ENCODE assay signal across 15 cellular contexts in the genomic region with DNA sequence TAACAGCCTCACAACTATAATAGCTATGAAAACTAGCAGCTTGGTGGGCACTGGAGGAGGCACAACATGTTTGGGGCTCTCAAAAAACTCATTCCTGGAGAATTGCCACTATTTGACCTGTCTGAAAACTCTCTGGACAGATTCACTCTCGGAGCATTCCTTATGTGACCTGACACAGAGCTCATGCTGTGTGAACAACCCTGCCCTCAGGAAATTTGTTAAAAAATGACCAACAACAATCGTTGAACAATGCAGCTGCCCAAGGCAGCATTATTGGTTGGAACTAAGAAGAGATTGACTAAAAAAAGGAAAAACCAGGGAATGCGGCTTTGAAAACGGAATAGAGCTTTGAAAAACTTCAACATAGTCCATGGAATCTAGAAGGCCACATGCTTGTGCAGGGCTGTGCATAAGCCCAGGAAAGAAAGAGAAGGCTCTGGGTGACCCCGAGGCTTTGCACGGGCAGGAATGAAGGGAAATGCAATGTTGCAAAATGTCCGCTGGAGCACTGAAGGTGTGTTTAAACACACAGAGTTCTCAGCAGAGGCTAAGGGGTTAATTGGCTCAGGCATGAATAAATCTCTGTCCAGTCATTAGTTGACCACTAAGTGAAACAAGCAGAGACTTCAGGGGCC. TPM values are rescaled to one million over a fixed set of nuclear protein-coding genes. Genes with fewer than 3 reads are reported as not detected.
A peak's percentile ranks its signal among the peaks of the same experiment; 100 is the strongest.
DNase-seq lines count a peak whose midpoint lies in the region; ATAC-seq and TF ChIP-seq lines count a peak whose summit lies in the region.
"Had no signal": no experiment of that assay in that cellular context is flagged by ENCODE, and none has a peak within 500 bp of the region (broad histone marks: within the 10 kb centered on the region; RNA-seq: fewer than 3 reads in every experiment).

No MANE protein-coding gene starts in this region.

- H2AK5ac ChIP-seq in H9 (ENCODE audit: insufficient read length, low read length), result no peak overlapping the region

- no peak overlapping the region for H3K4me3 ChIP-seq in choroid plexus epithelial cell (ENCODE audit: low read depth, low read length)
- no peak overlapping the region for H3K4me3 ChIP-seq in esophagus muscularis mucosa
- H3K4me3 ChIP-seq: BLaER1 treated with 17β-estradiol and CSF1 and Interleukin-3, amounts not matched to agents 10 nM and 100 nM had no signal

- H3K9ac ChIP-seq in H9 (ENCODE audit: extremely low read depth, insufficient read length, low read length), result no peak overlapping the region
- H3K9ac ChIP-seq: BLaER1 treated with 17β-estradiol and CSF1 and Interleukin-3, amounts not matched to agents 10 nM and 100 nM had no signal

- H3K4ac ChIP-seq in H9 (ENCODE audit: low read depth, low read length), result no peak overlapping the region

- no peak overlapping the region for H3K14ac ChIP-seq in H9 (ENCODE audit: insufficient read depth, low read length)

- H3K27ac ChIP-seq in esophagus muscularis mucosa (replicated peaks in 1 of 4) (no peak overlapping the region), H9 (ENCODE audit: insufficient read length, low read depth, low read length) (no peak overlapping the region)
- H3K27ac ChIP-seq: BLaER1 treated with 17β-estradiol and CSF1 and Interleukin-3, amounts not matched to agents 10 nM and 100 nM had no signal

- H3K9me3 Mint-ChIP-seq in osteocyte (ENCODE audit: unreplicated experiment) (no peaks in the 10 kb centered on the region), H9 (peaks cover 8 to 9% of the 10 kb centered on the region in 2 experiments)
- H3K9me3 Mint-ChIP-seq in activated naive CD4-positive, alpha-beta T cell treated with anti-CD3 and anti-CD28 coated beads, Interleukin-2, amount 50 U/mL, for 72 hours, result no peaks in the 10 kb centered on the region

- H3K23me2 ChIP-seq in H9 (ENCODE audit: insufficient read length, low read depth, low read length, poor library complexity, severe bottlenecking), result no peaks in the 10 kb centered on the region

- H3T11ph ChIP-seq in H9 (ENCODE audit: low read length), result no peak overlapping the region

- H3K27me3 Mint-ChIP-seq in osteocyte (ENCODE audit: unreplicated experiment), result peaks cover 3% of the 10 kb centered on the region
- H3K27me3 Mint-ChIP-seq in H9 (ENCODE audit: low read depth), result peaks cover 2% of the 10 kb centered on the region; the same call in 1 of the 2 replicates

- intact Hi-C loops in esophagus muscularis mucosa (cut with DNase I), result no loop called here

- H3K79me1 ChIP-seq in H9 (ENCODE audit: insufficient read depth, low read depth, low read length, poor library complexity, severe bottlenecking), result no peaks in the 10 kb centered on the region

- H3K27ac Mint-ChIP-seq in osteocyte (ENCODE audit: unreplicated experiment) (peak overlapping the region; percentile 73), H9 (no peak overlapping the region)
- H3K27ac Mint-ChIP-seq in activated naive CD4-positive, alpha-beta T cell treated with anti-CD3 and anti-CD28 coated beads, Interleukin-2, amount 50 U/mL, for 72 hours, result no peak overlapping the region
- H3K27ac Mint-ChIP-seq: CD4-positive, CD25-positive, alpha-beta regulatory T cell had no signal

- H3K4me1 Mint-ChIP-seq in osteocyte (ENCODE audit: unreplicated experiment), result peaks cover 27% of the 10 kb centered on the region
- H3K4me1 Mint-ChIP-seq in H9, result no peaks in the 10 kb centered on the region
- H3K4me1 Mint-ChIP-seq: CD4-positive, CD25-positive, alpha-beta regulatory T cell had no signal

- peak; percentile 12 for DNase-seq in EL
- peak; percentile 66 for DNase-seq in RPMI7951 (ENCODE audit: low read depth)
- DNase-seq in choroid plexus epithelial cell (ENCODE audit: low read depth), result peak; percentile 66
- no peak for DNase-seq in osteocyte (ENCODE audit: extremely low spot score, unreplicated experiment)
- no peak for DNase-seq in esophagus muscularis mucosa (ENCODE audit: extremely low spot score)
- DNase-seq in activated naive CD4-positive, alpha-beta T cell treated with anti-CD3 and anti-CD28 coated beads, Interleukin-2, amount 50 U/mL, for 72 hours (ENCODE audit: low spot score in 2 of 2), result no peak
- no peak for DNase-seq in H9
- no peak for DNase-seq in NOMO-1 treated with dmso at 0.1 percent for 144 hours (lab: John Stamatoyannopoulos, UW; ENCODE audit: unreplicated experiment)
- DNase-seq: ACHN; Calu3; CD4-positive, CD25-positive, alpha-beta regulatory T cell; DMS 273 treated with DMSO at 0.1 percent for 48 hours; GF-D8 had no signal

- H3K4me1 ChIP-seq in esophagus muscularis mucosa, result peaks cover 6 to 21% (median 11%) of the 10 kb centered on the region in 4 donors
- H3K4me1 ChIP-seq in H9 (ENCODE audit: insufficient read depth, low read length), result no peaks in the 10 kb centered on the region

- H3K36me3 Mint-ChIP-seq in osteocyte (ENCODE audit: unreplicated experiment), result no peaks in the 10 kb centered on the region
- peaks cover 0 to 7% of the 10 kb centered on the region in 2 donors for H3K36me3 Mint-ChIP-seq in activated naive CD4-positive, alpha-beta T cell treated with anti-CD3 and anti-CD28 coated beads, Interleukin-2, amount 50 U/mL, for 72 hours
- H3K36me3 Mint-ChIP-seq in H9 (ENCODE audit: insufficient read depth in 1 of 3, low read depth in 3 of 3), result peaks cover 0 to 6% (median 0%) of the 10 kb centered on the region in 3 experiments; a peak in 3 of 7 replicates
- H3K36me3 Mint-ChIP-seq: CD4-positive, CD25-positive, alpha-beta regulatory T cell had no signal

- no peak overlapping the region for H3K4me2 ChIP-seq in H9 (ENCODE audit: insufficient read depth, insufficient read length, low read length)
- H3K4me2 ChIP-seq: BLaER1 treated with 17β-estradiol and CSF1 and Interleukin-3, amounts not matched to agents 10 nM and 100 nM had no signal

- H2BK15ac ChIP-seq in H9 (ENCODE audit: low read depth, low read length), result no peak overlapping the region

- H2BK5ac ChIP-seq in H9 (ENCODE audit: insufficient read length, low read length), result no peak overlapping the region

- no peak overlapping the region for H2BK20ac ChIP-seq in H9 (ENCODE audit: low read depth, low read length, poor library complexity, severe bottlenecking)

- H3K23ac ChIP-seq in H9 (ENCODE audit: insufficient read length, low read depth, low read length), result no peak overlapping the region

- no peaks in the 10 kb centered on the region for H3K79me2 ChIP-seq in H9 (ENCODE audit: insufficient read depth, low read length)

- no peak for TF ChIP-seq POLR2A in esophagus muscularis mucosa (IDR thresholded peaks at IDR 0.05; ENCODE audit: low read depth)

- no peak overlapping the region for H3K56ac ChIP-seq in H9 (ENCODE audit: insufficient read length, low read depth, low read length)

- H3K18ac ChIP-seq in H9 (ENCODE audit: insufficient read length, low read depth, low read length), result no peak overlapping the region

- H2BK12ac ChIP-seq in H9 (ENCODE audit: insufficient read length, low read depth, low read length), result no peak overlapping the region

- H3K36me3 ChIP-seq in esophagus muscularis mucosa, result no peaks in the 10 kb centered on the region
- H3K36me3 ChIP-seq: BLaER1 treated with 17β-estradiol and CSF1 and Interleukin-3, amounts not matched to agents 10 nM and 100 nM had no signal

- H4K8ac ChIP-seq in H9 (replicated peaks; ENCODE audit: insufficient read length, low read depth, low read length), result no peak overlapping the region

- H4K91ac ChIP-seq in H9 (ENCODE audit: insufficient read length, low read depth, low read length), result no peak overlapping the region

- H3K9me3 ChIP-seq in esophagus muscularis mucosa, result peaks cover 0 to 5% (median 0%) of the 10 kb centered on the region in 4 donors
- H3K9me3 ChIP-seq in H9 (ENCODE audit: control insufficient read depth, low read depth, low read length), result no peaks in the 10 kb centered on the region

- TF ChIP-seq CTCF in choroid plexus epithelial cell (conservative IDR thresholded peaks at IDR 0.05; ENCODE audit: low read depth, low read length) (no peak), osteocyte (IDR thresholded peaks at IDR 0.05) (no peak), esophagus muscularis mucosa (IDR thresholded peaks at IDR 0.05) (no peak), H9 (conservative IDR thresholded peaks at IDR 0.05) (no peak)

- 88% methylated on average over 7 of the region's 7 CpGs for WGBS in esophagus muscularis mucosa
- WGBS in H9 (ENCODE audit: extremely low coverage, insufficient read length, low lambda C conversion rate), result no CpG with 5 or more reads among the region's 7 CpGs

- no peak for ATAC-seq in activated naive CD4-positive, alpha-beta T cell treated with anti-CD3 and anti-CD28 coated beads, Interleukin-2, amount 50 U/mL, for 72 hours
- ATAC-seq: HCT116 had no signal

- H2AFZ ChIP-seq in H9 (ENCODE audit: low read length), result no peak overlapping the region

- H3K27me3 ChIP-seq in esophagus muscularis mucosa (no peaks in the 10 kb centered on the region), H9 (ENCODE audit: insufficient read depth, low read length) (no peaks in the 10 kb centered on the region)
- H3K27me3 ChIP-seq: BLaER1 treated with 17β-estradiol and CSF1 and Interleukin-3, amounts not matched to agents 10 nM and 100 nM had no signal

- no peak for TF ChIP-seq EP300 in esophagus muscularis mucosa (IDR thresholded peaks at IDR 0.05)

- H3K4me3 Mint-ChIP-seq in osteocyte (ENCODE audit: unreplicated experiment) (peak overlapping the region; percentile 9), H9 (no peak overlapping the region)
- H3K4me3 Mint-ChIP-seq: CD4-positive, CD25-positive, alpha-beta regulatory T cell had no signal

- H2BK120ac ChIP-seq in H9 (ENCODE audit: low read depth, low read length, poor library complexity, severe bottlenecking), result no peak overlapping the region

- H4K5ac ChIP-seq in H9 (ENCODE audit: insufficient read length, low read depth, low read length), result no peak overlapping the region

- no peaks in the 10 kb centered on the region for H4K20me1 ChIP-seq in H9 (ENCODE audit: control insufficient read depth, insufficient read depth, insufficient read length)
- H4K20me1 ChIP-seq: BLaER1 treated with 17β-estradiol and CSF1 and Interleukin-3, amounts not matched to agents 10 nM and 100 nM had no signal

RNA-seq across cellular contexts. Expression of a gene that starts 52.8 kb away (rescaled TPM):
- 231 and 289 TPM in 2 replicates for total RNA-seq in RPMI7951 (2014; rRNA removed; shearing (Covaris generic))
- total RNA-seq in osteocyte, result 64.4 and 71.6 TPM in 2 replicates
- 1,000 to 10,000 TPM in 1 of 4 donors, 10 to 100 TPM in 3; 51.2 to 1,009 (median 95.4) TPM for total RNA-seq in esophagus muscularis mucosa
- total RNA-seq in activated naive CD4-positive, alpha-beta T cell treated with anti-CD3 and anti-CD28 coated beads, Interleukin-2, amount 50 U/mL, for 72 hours, result 100 to 1,000 TPM; 334 to 524 TPM
- 77.3 and 83.5 TPM in 2 replicates for total RNA-seq in H9 (2021)

Comparison
In these comparisons a context has a peak if more than half of its experiments do, and no peak if none do; other contexts are left out.
1. DNase-seq: peak in EL (single experiment), RPMI7951 (single experiment) and choroid plexus epithelial cell (single experiment); none in osteocyte (single experiment), esophagus muscularis mucosa (single experiment), activated naive CD4-positive, alpha-beta T cell treated with anti-CD3 and anti-CD28 coated beads, Interleukin-2, amount 50 U/mL, for 72 hours (0 of 2), H9 (single experiment) and NOMO-1 treated with dmso at 0.1 percent for 144 hours (single experiment).